24 cellular contexts compared by ENCODE assay signal in the genomic region with DNA sequence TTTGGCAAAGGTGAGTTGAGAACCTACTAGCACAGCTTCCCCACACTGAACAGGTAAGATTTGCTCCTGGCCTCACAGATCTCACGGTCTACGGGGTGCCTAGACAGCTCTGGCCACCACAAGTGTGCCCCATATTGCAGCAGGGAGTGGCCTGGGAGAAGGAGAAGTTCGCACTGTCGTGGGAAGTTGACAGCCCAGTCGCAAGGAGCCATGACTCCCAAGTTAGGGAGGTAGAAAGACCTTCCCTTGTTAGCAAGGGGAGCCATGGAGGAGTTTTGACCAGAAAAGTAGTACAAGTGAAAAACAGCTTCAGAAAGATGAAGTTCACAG.
"Had no signal": no experiment of that assay in that cellular context is flagged by ENCODE, and none has a peak within 500 bp of the region (broad histone marks: within the 10 kb centered on the region; RNA-seq: fewer than 3 reads in every experiment).

No MANE protein-coding gene starts in this region.

- H3K9me3 Mint-ChIP-seq: activated CD4-positive, alpha-beta memory T cell treated with anti-CD3 and anti-CD28 coated beads for 36 hours; activated CD4-positive, alpha-beta T cell treated with anti-CD3 and anti-CD28 coated beads, Interleukin-2, amount 10 ng/mL, durations not matched to agents 24 days and 14 days; activated naive CD4-positive, alpha-beta T cell treated with anti-CD3 and anti-CD28 coated beads, Interleukin-2, amount 50 U/mL, for 72 hours; activated T-cell treated with anti-CD3 and anti-CD28 coated beads, Interleukin-2, amount 50 U/mL, for 72 hours; naive thymus-derived CD8-positive, alpha-beta T cell; neural progenitor cell had no signal

- H3K27ac ChIP-seq: dorsolateral prefrontal cortex, left lung, lower lobe of right lung, neural progenitor cell, testis, transverse colon had no signal

- H3K4me3 Mint-ChIP-seq: activated CD4-positive, alpha-beta memory T cell treated with anti-CD3 and anti-CD28 coated beads for 36 hours; activated CD4-positive, alpha-beta T cell treated with anti-CD3 and anti-CD28 coated beads, Interleukin-2, amount 10 ng/mL, durations not matched to agents 24 days and 14 days; activated T-cell treated with anti-CD3 and anti-CD28 coated beads, Interleukin-2, amount 50 U/mL, for 72 hours; neural progenitor cell had no signal

- H3K27me3 Mint-ChIP-seq: activated CD4-positive, alpha-beta memory T cell treated with anti-CD3 and anti-CD28 coated beads for 36 hours; activated CD4-positive, alpha-beta T cell treated with anti-CD3 and anti-CD28 coated beads, Interleukin-2, amount 10 ng/mL, durations not matched to agents 24 days and 14 days; naive thymus-derived CD8-positive, alpha-beta T cell had no signal

- H3K4me3 ChIP-seq: breast epithelium, dorsolateral prefrontal cortex, left lung, lower lobe of right lung, neural progenitor cell, testis, transverse colon had no signal

- H3K9ac ChIP-seq: neural progenitor cell had no signal

- H3K36me3 Mint-ChIP-seq: activated CD4-positive, alpha-beta memory T cell treated with anti-CD3 and anti-CD28 coated beads for 36 hours; activated naive CD4-positive, alpha-beta T cell treated with anti-CD3 and anti-CD28 coated beads, Interleukin-2, amount 50 U/mL, for 72 hours; naive thymus-derived CD8-positive, alpha-beta T cell; neural progenitor cell had no signal

- H3K4me1 ChIP-seq: neural progenitor cell, testis, transverse colon had no signal

- H3K36me3 ChIP-seq: breast epithelium, left lung, lower lobe of right lung, neural progenitor cell, transverse colon had no signal

- H3K4me1 Mint-ChIP-seq: activated CD4-positive, alpha-beta T cell treated with anti-CD3 and anti-CD28 coated beads, Interleukin-2, amount 10 ng/mL, durations not matched to agents 24 days and 14 days; neural progenitor cell had no signal

- H3K27ac Mint-ChIP-seq: activated CD4-positive, alpha-beta memory T cell treated with anti-CD3 and anti-CD28 coated beads for 36 hours; activated CD4-positive, alpha-beta T cell treated with anti-CD3 and anti-CD28 coated beads, Interleukin-2, amount 10 ng/mL, durations not matched to agents 24 days and 14 days; activated T-cell treated with anti-CD3 and anti-CD28 coated beads, Interleukin-2, amount 50 U/mL, for 72 hours; neural progenitor cell had no signal

- ATAC-seq: activated naive CD4-positive, alpha-beta T cell treated with anti-CD3 and anti-CD28 coated beads, Interleukin-2, amount 50 U/mL, for 72 hours; activated T-cell treated with anti-CD3 and anti-CD28 coated beads, Interleukin-2, amount 50 U/mL, for 72 hours; left lung; lower lobe of right lung; naive thymus-derived CD8-positive, alpha-beta T cell; right cardiac atrium; stimulated activated naive CD8-positive, alpha-beta T cell treated with anti-CD3 and anti-CD28 coated beads, Interleukin-15, Interleukin-2, amounts not matched to agents 100 U/mL and 50 U/mL, for 24 hours had no signal

- H3K9me3 ChIP-seq: breast epithelium, left lung, lower lobe of right lung, testis, transverse colon had no signal

- H3K27me3 ChIP-seq: breast epithelium, neural progenitor cell, testis, transverse colon had no signal

- DNase-seq: activated CD4-positive, alpha-beta memory T cell treated with anti-CD3 and anti-CD28 coated beads for 36 hours; activated CD4-positive, alpha-beta T cell treated with anti-CD3 and anti-CD28 coated beads, Interleukin-2, amount 10 ng/mL, durations not matched to agents 24 days and 14 days; activated CD4-positive, CD25-positive, alpha-beta regulatory T cell treated with anti-CD3 and anti-CD28 coated beads, Interleukin-2, amount 50 U/mL, for 72 hours; activated naive CD4-positive, alpha-beta T cell; activated T-cell treated with anti-CD3 and anti-CD28 coated beads for 4 hours; activated T-cell treated with anti-CD3 and anti-CD28 coated beads, Interleukin-2, amount 50 U/mL, for 72 hours; dorsolateral prefrontal cortex; effector memory CD4-positive, alpha-beta T cell; foreskin fibroblast; left lung; lower lobe of right lung; mesenchymal stem cell; naive thymus-derived CD8-positive, alpha-beta T cell; occipital lobe; right cardiac atrium; stimulated activated CD4-positive, alpha-beta T cell treated with anti-CD3 and anti-CD28 coated beads, Interleukin-2, amount 100 ng/mL, for 48 hours; stimulated activated naive CD8-positive, alpha-beta T cell treated with anti-CD3 and anti-CD28 coated beads, Interleukin-15, Interleukin-2, amounts not matched to agents 100 U/mL and 50 U/mL, for 24 hours; SW 1271; T-helper 2 cell; testis; transverse colon had no signal
